15 cellular contexts compared by ENCODE assay signal in genomic region chr13:112510987-112511715, GRCh38.
DNase-seq lines count a peak whose midpoint lies in the region; ATAC-seq lines count a peak whose summit lies in the region.
"Had no signal": no experiment of that assay in that cellular context is flagged by ENCODE, and none has a peak within 500 bp of the region (broad histone marks: within the 10 kb centered on the region; RNA-seq: fewer than 3 reads in every experiment).

No MANE protein-coding gene starts in this region.

- H3K27ac Mint-ChIP-seq in effector memory CD8-positive, alpha-beta T cell = no peak overlapping the region
- H3K27ac Mint-ChIP-seq: T-cell had no signal

- H3K9me3 Mint-ChIP-seq in effector memory CD8-positive, alpha-beta T cell = no peaks in the 10 kb centered on the region
- H3K9me3 Mint-ChIP-seq: nephron progenitor cell, T-cell had no signal

- peak; percentile 41 for DNase-seq in activated CD4-positive, alpha-beta T cell treated with anti-CD3 and anti-CD28 coated beads for 48 hours
- no peak for DNase-seq in activated CD4-positive, alpha-beta T cell treated with anti-CD3 and anti-CD28 coated beads, Interleukin-2, amount 50 U/mL, for 1 hour
- DNase-seq in M059J (ENCODE audit: low read depth) = peak; percentile 4
- no peak for DNase-seq in effector memory CD8-positive, alpha-beta T cell
- peak; percentile 10 for DNase-seq in stimulated activated CD8-positive, alpha-beta memory T cell treated with anti-CD3 and anti-CD28 coated beads, Interleukin-4, amount 100 ng/mL, for 24 hours (ENCODE audit: low read depth)
- DNase-seq in NCI-H1092 (lab: John Stamatoyannopoulos, UW) = no peak
- no peak for DNase-seq in DMS53 treated with DMSO at 0.1 percent for 48 hours (lab: John Stamatoyannopoulos, UW; ENCODE audit: unreplicated experiment)
- DNase-seq: activated naive CD4-positive, alpha-beta T cell treated with Interleukin-2 at 50 U/mL for 16 hours; cortex of kidney; foreskin melanocyte; NCI-H1694 treated with DMSO at 0.1 percent for 48 hours; NCI-H345; nephron progenitor cell; T-cell had no signal

- no peak overlapping the region for H3K4me3 Mint-ChIP-seq in effector memory CD8-positive, alpha-beta T cell
- H3K4me3 Mint-ChIP-seq: nephron progenitor cell, T-cell had no signal

- ATAC-seq in effector memory CD8-positive, alpha-beta T cell (replicated peaks) = peak; percentile 44
- ATAC-seq in GM19455 (IDR thresholded peaks at IDR 0.05; ENCODE audit: unreplicated experiment) = no peak
- ATAC-seq: T-cell had no signal

- no peaks in the 10 kb centered on the region for H3K27me3 Mint-ChIP-seq in effector memory CD8-positive, alpha-beta T cell
- H3K27me3 Mint-ChIP-seq: T-cell had no signal

- peaks cover 22% of the 10 kb centered on the region for H3K36me3 Mint-ChIP-seq in effector memory CD8-positive, alpha-beta T cell (ENCODE audit: insufficient read depth)

- peaks cover 0 to 8% of the 10 kb centered on the region in 2 donors for H3K4me1 Mint-ChIP-seq in effector memory CD8-positive, alpha-beta T cell (ENCODE audit: low read depth in 2 of 2)
- H3K4me1 Mint-ChIP-seq: T-cell had no signal

Comparison
In these comparisons a context has a peak if more than half of its experiments do, and no peak if none do; other contexts are left out.
1. DNase-seq: peak in activated CD4-positive, alpha-beta T cell treated with anti-CD3 and anti-CD28 coated beads for 48 hours (single experiment), M059J (single experiment) and stimulated activated CD8-positive, alpha-beta memory T cell treated with anti-CD3 and anti-CD28 coated beads, Interleukin-4, amount 100 ng/mL, for 24 hours (single experiment); none in activated CD4-positive, alpha-beta T cell treated with anti-CD3 and anti-CD28 coated beads, Interleukin-2, amount 50 U/mL, for 1 hour (single experiment), effector memory CD8-positive, alpha-beta T cell (0 of 3), NCI-H1092 (single experiment) and DMS53 treated with DMSO at 0.1 percent for 48 hours (single experiment).